1 cellular context compared by ENCODE assay signal in the genomic region with DNA sequence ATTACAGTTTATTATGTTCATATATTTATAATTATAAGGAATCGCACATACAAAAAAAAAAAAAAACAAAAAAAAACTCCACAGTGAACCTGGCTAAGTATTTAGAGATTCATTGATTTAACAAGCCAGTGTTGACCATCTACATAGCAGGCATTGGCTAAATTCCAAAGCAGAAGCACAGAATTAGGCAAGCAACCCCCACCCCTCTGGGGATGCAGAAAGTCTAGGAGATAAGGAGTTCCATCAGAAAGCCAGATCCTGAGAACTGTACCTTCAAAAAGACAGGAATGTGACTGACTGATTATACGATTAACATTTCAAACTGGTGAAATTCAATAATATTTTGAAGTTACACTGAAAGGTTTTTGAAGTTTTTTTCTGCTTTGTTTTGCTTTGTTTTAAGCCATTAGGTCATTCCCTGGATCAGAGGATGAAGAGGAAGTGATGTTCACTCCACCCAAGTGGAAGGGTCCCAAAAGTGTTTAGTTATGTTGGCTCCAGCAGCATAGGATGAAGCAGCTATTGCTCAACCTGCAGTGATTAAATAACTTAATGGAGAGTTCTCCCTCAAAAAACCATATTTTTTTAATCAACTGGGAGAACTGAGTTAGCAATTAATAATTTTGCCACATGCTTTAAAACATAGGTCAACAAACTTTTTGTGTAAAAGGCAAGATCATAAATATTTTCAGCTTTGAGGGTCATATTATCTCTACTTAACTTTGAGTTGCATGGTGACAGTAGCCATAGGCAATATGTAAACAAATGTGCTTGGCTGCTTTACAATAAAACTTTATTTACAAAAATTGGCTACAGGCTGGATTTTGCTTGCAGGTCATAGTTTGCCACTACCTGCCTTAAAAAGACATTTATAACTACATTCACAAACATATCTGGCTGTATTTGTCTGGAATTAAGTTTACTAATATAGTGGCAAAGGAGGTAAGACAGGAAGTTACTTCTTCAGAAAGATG.
TF ChIP-seq lines count a peak whose summit lies in the region.

No MANE protein-coding gene starts in this region.

TF ChIP-seq in HepG2, 621 proteins besides CTCF, POLR2A, EP300 and RAD21:
- TF ChIP-seq PRPF4 (IDR thresholded peaks at IDR 0.05; ENCODE audit: low read depth, low read length, poor library complexity, severe bottlenecking) (no peak), ZNF629 (CRISPR knock-in tag; conservative IDR thresholded peaks at IDR 0.05) (no peak), ZNF350 (CRISPR knock-in tag; IDR thresholded peaks at IDR 0.05; ENCODE audit: borderline replicate concordance, low read depth) (no peak), ZNF569 (CRISPR knock-in tag; IDR thresholded peaks at IDR 0.05; ENCODE audit: borderline replicate concordance) (no peak), GATAD1 (CRISPR knock-in tag; IDR thresholded peaks at IDR 0.05) (no peak), POLR2AphosphoS5 (IDR thresholded peaks at IDR 0.05; ENCODE audit: low read depth, low read length) (no peak), ZBTB33 (CRISPR knock-in tag; IDR thresholded peaks at IDR 0.05) (no peak), ZBTB1 (CRISPR knock-in tag; IDR thresholded peaks at IDR 0.05; ENCODE audit: borderline replicate concordance) (no peak), NRL (CRISPR knock-in tag; IDR thresholded peaks at IDR 0.05; ENCODE audit: borderline replicate concordance) (no peak), ZNF143 (CRISPR knock-in tag; IDR thresholded peaks at IDR 0.05) (no peak), REST (IDR thresholded peaks at IDR 0.05; ENCODE audit: borderline replicate concordance in 1 of 2, low read depth in 1 of 2, low read length in 2 of 2) (no peak)
